Comparison of ENCODE assay signal across 11 cellular contexts in genomic region chr22:22209080-22209640, GRCh38. TPM values are rescaled to one million over a fixed set of nuclear protein-coding genes. Genes with fewer than 3 reads are reported as not detected.
A peak's percentile ranks its signal among the peaks of the same experiment; 100 is the strongest.
DNase-seq lines count a peak whose midpoint lies in the region; ATAC-seq and TF ChIP-seq lines count a peak whose summit lies in the region.
"Not testable (repeated sequence)": the region's sequence is repeated elsewhere in the genome, so short reads cannot be mapped to it uniquely, and the experiment has no call there.
"Had no signal": no experiment of that assay in that cellular context is flagged by ENCODE, and none has a peak within 500 bp of the region (broad histone marks: within the 10 kb centered on the region; RNA-seq: fewer than 3 reads in every experiment).

No MANE protein-coding gene starts in this region.

- H3K36me3 Mint-ChIP-seq in CD4-positive, alpha-beta T cell (ENCODE audit: low read depth); T-helper 1 cell treated with Interleukin-12 subunit alpha and Interleukin-12 subunit beta and Interleukin-4 antibody, amounts not matched to agents 30 μg/mL and 1 μg/mL, for 36 hours (ENCODE audit: low read depth); activated CD4-positive, alpha-beta memory T cell treated with anti-CD3 and anti-CD28 coated beads, Interleukin-2, amount 10 ng/mL, durations not matched to agents 7 days and 5 days (ENCODE audit: low read depth); activated T-helper 1 cell treated with anti-CD3 and anti-CD28 coated beads, Interleukin-12 subunit alpha, Interleukin-12 subunit beta, Interleukin-2, Interleukin-4 antibody, amounts not matched to agents 30 ng/mL and 10 ng/mL and 1 ng/mL, durations not matched to agents 14 hours and 24 hours and 36 hours (ENCODE audit: low read depth); activated naive CD8-positive, alpha-beta T cell; central memory CD8-positive, alpha-beta T cell (ENCODE audit: insufficient read depth); stimulated activated naive B cell treated with anti-CD40 and anti-IgM and Interleukin-4, amounts not matched to agents 10 μg/mL and 1 μg/mL and 100 μg/mL, for 72 hours: not testable (repeated sequence)

- not testable (repeated sequence) for ATAC-seq in CD4-positive, alpha-beta T cell (ENCODE audit: poor library complexity); central memory CD8-positive, alpha-beta T cell (replicated peaks; ENCODE audit: extremely low read depth, poor library complexity, severe bottlenecking); stimulated activated naive B cell treated with anti-CD40 and anti-IgM and Interleukin-4, amounts not matched to agents 10 μg/mL and 1 μg/mL and 100 μg/mL, for 72 hours (replicated peaks)

- H3K9ac ChIP-seq in Karpas-422 (ENCODE audit: low read length) = not testable (repeated sequence)

- H4K20me1 ChIP-seq in Karpas-422 (ENCODE audit: insufficient read depth, low read depth, low read length) = not testable (repeated sequence)

- peaks cover 33% of the 10 kb centered on the region for H3K4me1 Mint-ChIP-seq in CD4-positive, alpha-beta T cell (ENCODE audit: low read depth)
- H3K4me1 Mint-ChIP-seq in T-helper 1 cell treated with Interleukin-12 subunit alpha and Interleukin-12 subunit beta and Interleukin-4 antibody, amounts not matched to agents 30 μg/mL and 1 μg/mL, for 36 hours (ENCODE audit: low read depth) = peaks cover 34% of the 10 kb centered on the region
- H3K4me1 Mint-ChIP-seq in activated CD4-positive, alpha-beta memory T cell treated with anti-CD3 and anti-CD28 coated beads, Interleukin-2, amount 10 ng/mL, durations not matched to agents 7 days and 5 days = peaks cover 43% of the 10 kb centered on the region
- peaks cover 41% of the 10 kb centered on the region for H3K4me1 Mint-ChIP-seq in activated T-helper 1 cell treated with anti-CD3 and anti-CD28 coated beads, Interleukin-12 subunit alpha, Interleukin-12 subunit beta, Interleukin-2, Interleukin-4 antibody, amounts not matched to agents 30 ng/mL and 10 ng/mL and 1 ng/mL, durations not matched to agents 14 hours and 24 hours and 36 hours (ENCODE audit: low read depth)
- peaks cover 37% of the 10 kb centered on the region for H3K4me1 Mint-ChIP-seq in activated naive CD8-positive, alpha-beta T cell (ENCODE audit: low read depth)
- H3K4me1 Mint-ChIP-seq in central memory CD8-positive, alpha-beta T cell = peaks cover 21% of the 10 kb centered on the region
- peaks cover 40 to 45% of the 10 kb centered on the region in 2 donors for H3K4me1 Mint-ChIP-seq in stimulated activated naive B cell treated with anti-CD40 and anti-IgM and Interleukin-4, amounts not matched to agents 10 μg/mL and 1 μg/mL and 100 μg/mL, for 72 hours

- DNase-seq in CD4-positive, alpha-beta T cell; Karpas-422; activated CD4-positive, alpha-beta memory T cell treated with anti-CD3 and anti-CD28 coated beads, Interleukin-2, amount 10 ng/mL, durations not matched to agents 7 days and 5 days; activated T-helper 1 cell treated with anti-CD3 and anti-CD28 coated beads, Interleukin-12 subunit alpha, Interleukin-12 subunit beta, Interleukin-2, Interleukin-4 antibody, amounts not matched to agents 30 ng/mL and 10 ng/mL and 1 ng/mL, durations not matched to agents 14 hours and 24 hours and 36 hours (ENCODE audit: low spot score); central memory CD8-positive, alpha-beta T cell (ENCODE audit: low spot score in 2 of 2); stimulated activated naive B cell treated with anti-CD40 and anti-IgM and Interleukin-4, amounts not matched to agents 10 μg/mL and 1 μg/mL and 100 μg/mL, for 72 hours: not testable (repeated sequence)

- not testable (repeated sequence) for H3K4me3 ChIP-seq in Karpas-422 (ENCODE audit: low read length)

- not testable (repeated sequence) for H3K36me3 ChIP-seq in Karpas-422 (ENCODE audit: insufficient read depth, low read length)

- H3K4me1 ChIP-seq in Karpas-422 (ENCODE audit: low read length) = peaks cover 55% of the 10 kb centered on the region

- POLR2A ChIA-PET in CD4-positive, alpha-beta T cell (lab: Charles Lee) = not testable (repeated sequence)
- POLR2A ChIA-PET in activated CD4-positive, alpha-beta memory T cell treated with anti-CD3 and anti-CD28 coated beads, Interleukin-2, amount 10 ng/mL, durations not matched to agents 7 days and 5 days (lab: Charles Lee) = interaction anchor here (2.0 kb wide), 1 partner anchor 23 kb away, joined by 8 read pairs; no protein-coding TSS in a partner anchor

- not testable (repeated sequence) for H3K27me3 Mint-ChIP-seq in CD4-positive, alpha-beta T cell; T-helper 1 cell treated with Interleukin-12 subunit alpha and Interleukin-12 subunit beta and Interleukin-4 antibody, amounts not matched to agents 30 μg/mL and 1 μg/mL, for 36 hours (ENCODE audit: low read depth); activated CD4-positive, alpha-beta memory T cell treated with anti-CD3 and anti-CD28 coated beads, Interleukin-2, amount 10 ng/mL, durations not matched to agents 7 days and 5 days; activated T-helper 1 cell treated with anti-CD3 and anti-CD28 coated beads, Interleukin-12 subunit alpha, Interleukin-12 subunit beta, Interleukin-2, Interleukin-4 antibody, amounts not matched to agents 30 ng/mL and 10 ng/mL and 1 ng/mL, durations not matched to agents 14 hours and 24 hours and 36 hours (ENCODE audit: insufficient read depth); activated naive CD8-positive, alpha-beta T cell; central memory CD8-positive, alpha-beta T cell; stimulated activated naive B cell treated with anti-CD40 and anti-IgM and Interleukin-4, amounts not matched to agents 10 μg/mL and 1 μg/mL and 100 μg/mL, for 72 hours

- CTCF ChIA-PET in CD4-positive, alpha-beta T cell (lab: Charles Lee) = interaction anchor here (1.7 kb wide), 1 partner anchor 26 kb away, joined by 6 read pairs; no protein-coding TSS in a partner anchor
- CTCF ChIA-PET in activated CD4-positive, alpha-beta memory T cell treated with anti-CD3 and anti-CD28 coated beads, Interleukin-2, amount 10 ng/mL, durations not matched to agents 7 days and 5 days (lab: Charles Lee) = interaction anchor here (0.7 to 8.6 kb wide), 5 partner anchors 26 to 257 kb away, joined by 3 to 153 read pairs (median 4); partner anchors contain the start of gene PPM1F

- H3K27me3 ChIP-seq in CD4-positive, alpha-beta T cell (ENCODE audit: control insufficient read depth, insufficient read depth, low read length); Karpas-422 (ENCODE audit: low read length): not testable (repeated sequence)

- peak overlapping the region; percentile 80 for H3K27ac Mint-ChIP-seq in CD4-positive, alpha-beta T cell
- H3K27ac Mint-ChIP-seq in T-helper 1 cell treated with Interleukin-12 subunit alpha and Interleukin-12 subunit beta and Interleukin-4 antibody, amounts not matched to agents 30 μg/mL and 1 μg/mL, for 36 hours = peak overlapping the region; percentile 58
- peak overlapping the region; percentile 95 for H3K27ac Mint-ChIP-seq in activated CD4-positive, alpha-beta memory T cell treated with anti-CD3 and anti-CD28 coated beads, Interleukin-2, amount 10 ng/mL, durations not matched to agents 7 days and 5 days
- peak overlapping the region; percentile 59 for H3K27ac Mint-ChIP-seq in activated T-helper 1 cell treated with anti-CD3 and anti-CD28 coated beads, Interleukin-12 subunit alpha, Interleukin-12 subunit beta, Interleukin-2, Interleukin-4 antibody, amounts not matched to agents 30 ng/mL and 10 ng/mL and 1 ng/mL, durations not matched to agents 14 hours and 24 hours and 36 hours
- H3K27ac Mint-ChIP-seq in activated naive CD8-positive, alpha-beta T cell = peak overlapping the region; percentile 78
- H3K27ac Mint-ChIP-seq in central memory CD8-positive, alpha-beta T cell (ENCODE audit: low read depth) = peak overlapping the region; percentile 12
- H3K27ac Mint-ChIP-seq in stimulated activated naive B cell treated with anti-CD40 and anti-IgM and Interleukin-4, amounts not matched to agents 10 μg/mL and 1 μg/mL and 100 μg/mL, for 72 hours = peak overlapping the region; percentile 89

- 0 out of 2 replicates have a peak overlapping the region, but pooled peaks have one; percentile 63 for H2AFZ ChIP-seq in Karpas-422 (ENCODE audit: low read length)

- not testable (repeated sequence) for TF ChIP-seq CTCF in CD4-positive, alpha-beta T cell (IDR thresholded peaks at IDR 0.05)

- H3K79me2 ChIP-seq in Karpas-422 (ENCODE audit: low read length) = not testable (repeated sequence)

- not testable (repeated sequence) for H3K27ac ChIP-seq in CD4-positive, alpha-beta T cell (ENCODE audit: low read depth, low read length); Karpas-422 (ENCODE audit: low read length)

- intact Hi-C loops in CD4-positive, alpha-beta T cell (cut with DNase I, micrococcal nuclease) = loop anchor here (2.0 to 10.0 kb wide), 4 partner anchors 88 to 213 kb away; no protein-coding TSS in a partner anchor
- intact Hi-C loops in activated T-helper 1 cell treated with anti-CD3 and anti-CD28 coated beads, Interleukin-12 subunit alpha, Interleukin-12 subunit beta, Interleukin-2, Interleukin-4 antibody, amounts not matched to agents 30 ng/mL and 10 ng/mL and 1 ng/mL, durations not matched to agents 14 hours and 24 hours and 36 hours (cut with micrococcal nuclease) = loop anchor here (2.0 kb wide), 1 partner anchor 214 kb away; no protein-coding TSS in a partner anchor

- H3K4me2 ChIP-seq in Karpas-422 (ENCODE audit: low read depth, low read length, poor library complexity, severe bottlenecking) = not testable (repeated sequence)

- not testable (repeated sequence) for H3K9me2 ChIP-seq in Karpas-422 (replicated peaks; ENCODE audit: insufficient read depth, low read length)

- not testable (repeated sequence) for H3K9me3 Mint-ChIP-seq in CD4-positive, alpha-beta T cell; T-helper 1 cell treated with Interleukin-12 subunit alpha and Interleukin-12 subunit beta and Interleukin-4 antibody, amounts not matched to agents 30 μg/mL and 1 μg/mL, for 36 hours; activated CD4-positive, alpha-beta memory T cell treated with anti-CD3 and anti-CD28 coated beads, Interleukin-2, amount 10 ng/mL, durations not matched to agents 7 days and 5 days; activated T-helper 1 cell treated with anti-CD3 and anti-CD28 coated beads, Interleukin-12 subunit alpha, Interleukin-12 subunit beta, Interleukin-2, Interleukin-4 antibody, amounts not matched to agents 30 ng/mL and 10 ng/mL and 1 ng/mL, durations not matched to agents 14 hours and 24 hours and 36 hours; activated naive CD8-positive, alpha-beta T cell (ENCODE audit: low read depth); central memory CD8-positive, alpha-beta T cell; stimulated activated naive B cell treated with anti-CD40 and anti-IgM and Interleukin-4, amounts not matched to agents 10 μg/mL and 1 μg/mL and 100 μg/mL, for 72 hours

- H3K9me3 ChIP-seq in CD4-positive, alpha-beta T cell (ENCODE audit: control insufficient read depth, low read length); Karpas-422 (ENCODE audit: low read length): not testable (repeated sequence)

- H3K4me3 Mint-ChIP-seq in CD4-positive, alpha-beta T cell; T-helper 1 cell treated with Interleukin-12 subunit alpha and Interleukin-12 subunit beta and Interleukin-4 antibody, amounts not matched to agents 30 μg/mL and 1 μg/mL, for 36 hours; activated CD4-positive, alpha-beta memory T cell treated with anti-CD3 and anti-CD28 coated beads, Interleukin-2, amount 10 ng/mL, durations not matched to agents 7 days and 5 days; activated T-helper 1 cell treated with anti-CD3 and anti-CD28 coated beads, Interleukin-12 subunit alpha, Interleukin-12 subunit beta, Interleukin-2, Interleukin-4 antibody, amounts not matched to agents 30 ng/mL and 10 ng/mL and 1 ng/mL, durations not matched to agents 14 hours and 24 hours and 36 hours; activated naive CD8-positive, alpha-beta T cell; central memory CD8-positive, alpha-beta T cell; stimulated activated naive B cell treated with anti-CD40 and anti-IgM and Interleukin-4, amounts not matched to agents 10 μg/mL and 1 μg/mL and 100 μg/mL, for 72 hours: not testable (repeated sequence)

RNA-seq across cellular contexts. Expression of gene VPREB1, which starts 35.4 kb away (rescaled TPM):
- not detected for total RNA-seq in CD4-positive, alpha-beta T cell
- total RNA-seq in Karpas-422 (2014; rRNA removed; shearing (Covaris generic); ENCODE audit: low replicate concordance) = not detected in 2 replicates
- total RNA-seq in activated CD4-positive, alpha-beta memory T cell treated with anti-CD3 and anti-CD28 coated beads, Interleukin-2, amount 10 ng/mL, durations not matched to agents 7 days and 5 days = not detected
- total RNA-seq in activated T-helper 1 cell treated with anti-CD3 and anti-CD28 coated beads, Interleukin-12 subunit alpha, Interleukin-12 subunit beta, Interleukin-2, Interleukin-4 antibody, amounts not matched to agents 30 ng/mL and 10 ng/mL and 1 ng/mL, durations not matched to agents 14 hours and 24 hours and 36 hours = not detected in 2 replicates
- total RNA-seq: G401, GM12878, HepG2 had no signal

Comparison
In these comparisons a context has a peak if more than half of its experiments do, and no peak if none do; other contexts are left out.
1. H3K27ac Mint-ChIP-seq: peak in every context shown above with its lines; median percentile 95 in activated CD4-positive, alpha-beta memory T cell treated with anti-CD3 and anti-CD28 coated beads, Interleukin-2, amount 10 ng/mL, durations not matched to agents 7 days and 5 days; 89 in stimulated activated naive B cell treated with anti-CD40 and anti-IgM and Interleukin-4, amounts not matched to agents 10 μg/mL and 1 μg/mL and 100 μg/mL, for 72 hours; 80 in CD4-positive, alpha-beta T cell; 78 in activated naive CD8-positive, alpha-beta T cell; 59 in activated T-helper 1 cell treated with anti-CD3 and anti-CD28 coated beads, Interleukin-12 subunit alpha, Interleukin-12 subunit beta, Interleukin-2, Interleukin-4 antibody, amounts not matched to agents 30 ng/mL and 10 ng/mL and 1 ng/mL, durations not matched to agents 14 hours and 24 hours and 36 hours; 58 in T-helper 1 cell treated with Interleukin-12 subunit alpha and Interleukin-12 subunit beta and Interleukin-4 antibody, amounts not matched to agents 30 μg/mL and 1 μg/mL, for 36 hours; 12 in central memory CD8-positive, alpha-beta T cell.